Comparison of ENCODE assay signal across 10 cellular contexts in the genomic region with DNA sequence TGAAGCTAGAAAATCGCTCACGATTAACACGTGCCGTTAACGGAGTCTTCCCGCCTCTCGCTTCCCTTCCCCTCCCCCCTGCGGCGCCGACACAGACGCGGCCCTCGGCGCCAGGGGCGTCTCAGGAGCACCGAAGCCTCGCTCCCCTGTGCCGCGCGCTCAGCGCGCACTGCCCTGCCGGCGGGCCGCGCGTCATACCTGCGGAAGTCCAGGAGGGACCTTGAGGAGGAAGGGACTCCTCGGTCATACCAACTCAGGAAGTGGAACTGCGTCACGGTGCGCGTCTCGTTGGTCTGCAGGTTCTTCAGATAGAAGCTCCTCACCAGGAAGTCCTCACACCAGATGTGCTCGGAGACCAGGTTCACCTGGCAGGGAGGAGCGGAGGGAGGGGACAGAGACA.
DNase-seq lines count a peak whose midpoint lies in the region; ATAC-seq and TF ChIP-seq lines count a peak whose summit lies in the region.
"Had no signal": no experiment of that assay in that cellular context is flagged by ENCODE, and none has a peak within 500 bp of the region (broad histone marks: within the 10 kb centered on the region; RNA-seq: fewer than 3 reads in every experiment).

No MANE protein-coding gene starts in this region.

- no peaks in the 10 kb centered on the region for H3K36me3 ChIP-seq in neutrophil

- peak overlapping the region; percentile 1 to 43 for H3K4me3 ChIP-seq in neutrophil (ENCODE audit: low read depth in 1 of 2, low read length in 1 of 2)

- H3K27me3 ChIP-seq in neutrophil: peaks cover 46% of the 10 kb centered on the region

- H3K27ac ChIP-seq in neutrophil: peak overlapping the region; percentile 75
- H3K27ac ChIP-seq: 22Rv1 had no signal

- no peaks in the 10 kb centered on the region for H3K4me1 ChIP-seq in neutrophil (ENCODE audit: control insufficient read depth in 1 of 2, insufficient read depth in 1 of 2, low read depth in 1 of 2, low read length in 1 of 2)

- TF ChIP-seq CTCF in neutrophil (IDR thresholded peaks at IDR 0.05): no peak

- no peak for ATAC-seq in GM21619 (IDR thresholded peaks at IDR 0.05; ENCODE audit: unreplicated experiment)

- DNase-seq in activated gamma-delta T cell treated with Interleukin-2 at 50 U/mL for 16 hours: peak; percentile 32
- DNase-seq in activated gamma-delta T cell (lab: John Stamatoyannopoulos, UW): no peak
- peak; percentile 21 for DNase-seq in activated gamma-delta T cell treated with anti-CD3 and anti-CD28 coated beads, Interleukin-2, amount 50 U/mL, for 16 hours (ENCODE audit: low read depth)
- DNase-seq in ureter (ENCODE audit: low spot score): peak; percentile 71
- no peak for DNase-seq in ecto neural progenitor cell (ENCODE audit: low spot score)
- no peak for DNase-seq in COR-L47 (lab: John Stamatoyannopoulos, UW)
- DNase-seq: NCI-H1436 treated with DMSO at 0.1 percent for 48 hours had no signal

- no peaks in the 10 kb centered on the region for H3K9me3 ChIP-seq in neutrophil

Comparison
In these comparisons a context has a peak if more than half of its experiments do, and no peak if none do; other contexts are left out.
1. DNase-seq: peak in activated gamma-delta T cell treated with Interleukin-2 at 50 U/mL for 16 hours (single experiment), activated gamma-delta T cell treated with anti-CD3 and anti-CD28 coated beads, Interleukin-2, amount 50 U/mL, for 16 hours (single experiment) and ureter (single experiment); none in activated gamma-delta T cell (single experiment), ecto neural progenitor cell (single experiment) and COR-L47 (single experiment).